Comparison of ENCODE assay signal across 8 cellular contexts in the genomic region with DNA sequence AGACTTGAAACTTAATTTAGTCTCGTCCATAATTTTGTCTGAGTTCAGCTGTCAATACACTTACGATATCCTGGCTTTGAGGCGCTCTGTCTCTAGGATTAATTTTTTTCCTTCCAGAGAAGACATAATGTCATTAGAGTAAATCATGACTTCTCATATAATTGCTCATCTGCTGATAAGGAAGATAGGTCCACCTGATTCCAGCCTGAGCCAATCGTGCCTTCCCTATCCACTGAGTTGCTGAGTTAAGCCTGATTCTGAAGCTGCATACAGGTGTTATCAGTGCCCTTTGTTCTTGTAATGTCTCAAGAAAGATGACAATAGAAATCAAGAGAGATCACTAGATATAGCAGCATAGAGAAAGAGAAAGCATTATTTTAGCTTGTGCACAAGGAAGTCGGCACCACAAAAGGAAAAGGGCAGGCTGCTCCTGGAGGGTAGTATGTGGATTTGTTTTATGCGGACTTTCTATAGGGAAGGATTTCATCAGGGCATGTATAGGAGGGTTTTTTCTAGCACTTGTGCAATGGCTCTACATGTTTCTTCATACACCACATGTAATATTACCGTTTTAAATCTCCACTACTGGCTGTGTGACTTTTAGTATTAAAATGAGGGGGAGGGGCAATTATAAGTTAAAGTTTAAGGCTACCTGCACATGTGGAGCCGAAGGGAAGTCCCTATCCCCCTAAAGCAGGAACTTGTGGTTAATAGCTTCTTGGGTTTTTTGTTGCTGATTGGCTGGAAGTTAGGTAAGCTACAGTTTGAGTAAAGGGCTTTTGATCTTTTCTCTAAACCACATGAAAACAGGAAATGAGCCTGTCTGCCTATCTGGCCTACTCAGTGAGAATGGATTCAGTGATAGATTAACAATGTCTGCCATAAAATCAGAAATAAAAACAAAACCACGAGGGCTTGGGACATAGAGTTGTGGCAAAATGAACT.
A peak's percentile ranks its signal among the peaks of the same experiment; 100 is the strongest.
DNase-seq lines count a peak whose midpoint lies in the region; ATAC-seq and TF ChIP-seq lines count a peak whose summit lies in the region.

No MANE protein-coding gene starts in this region.

- H3K9ac ChIP-seq in DND-41 (ENCODE audit: low read depth, low read length): peak overlapping the region; percentile 49

- H3K4me3 ChIP-seq in DND-41 (ENCODE audit: low read depth in 1 of 2, low read length in 2 of 2): peak overlapping the region; percentile 0 to 54; a peak in 2 of 4 replicates
- H3K4me3 ChIP-seq in esophagus muscularis mucosa: no peak overlapping the region
- no peak overlapping the region for H3K4me3 ChIP-seq in suprapubic skin

- no peaks in the 10 kb centered on the region for H3K79me2 ChIP-seq in DND-41 (ENCODE audit: insufficient read depth, low read length)

- H3K36me3 ChIP-seq in DND-41 (ENCODE audit: insufficient read depth, low read length) (no peaks in the 10 kb centered on the region), esophagus muscularis mucosa (no peaks in the 10 kb centered on the region), suprapubic skin (no peaks in the 10 kb centered on the region)

- TF ChIP-seq CTCF in DND-41 (IDR thresholded peaks at IDR 0.05; ENCODE audit: borderline replicate concordance, extremely low read depth, low read length, poor library complexity, severe bottlenecking): no peak
- TF ChIP-seq CTCF in esophagus muscularis mucosa (IDR thresholded peaks at IDR 0.05): no peak
- no peak for TF ChIP-seq CTCF in suprapubic skin (IDR thresholded peaks at IDR 0.05)

- peaks cover 0 to 3% (median 3%) of the 10 kb centered on the region in 3 donors for H3K36me3 Mint-ChIP-seq in immature natural killer cell

- no peak for TF ChIP-seq EP300 in esophagus muscularis mucosa (IDR thresholded peaks at IDR 0.05)
- TF ChIP-seq EP300 in suprapubic skin (IDR thresholded peaks at IDR 0.05): no peak

- peak overlapping the region; percentile 71 to 86 (median 84) for H3K4me3 Mint-ChIP-seq in immature natural killer cell

- no peak for TF ChIP-seq POLR2A in esophagus muscularis mucosa (IDR thresholded peaks at IDR 0.05; ENCODE audit: low read depth)
- no peak for TF ChIP-seq POLR2A in suprapubic skin (IDR thresholded peaks at IDR 0.05)

- no peaks in the 10 kb centered on the region for H4K20me1 ChIP-seq in DND-41 (ENCODE audit: insufficient read depth, low read length)

- H2AFZ ChIP-seq in DND-41 (ENCODE audit: low read depth, low read length): peak overlapping the region; percentile 76

- peaks cover 0 to 2% (median 2%) of the 10 kb centered on the region in 3 donors for H3K27me3 Mint-ChIP-seq in immature natural killer cell (ENCODE audit: low read depth in 3 of 3)

- peaks cover 13% of the 10 kb centered on the region for H3K9me3 ChIP-seq in DND-41 (ENCODE audit: insufficient read depth, low read length, severe bottlenecking)
- no peaks in the 10 kb centered on the region for H3K9me3 ChIP-seq in esophagus muscularis mucosa
- no peaks in the 10 kb centered on the region for H3K9me3 ChIP-seq in suprapubic skin

- peak overlapping the region; percentile 91 for H3K27ac ChIP-seq in DND-41 (ENCODE audit: low read length)
- no peak overlapping the region for H3K27ac ChIP-seq in esophagus muscularis mucosa (replicated peaks in 1 of 4)
- no peak overlapping the region for H3K27ac ChIP-seq in suprapubic skin

- intact Hi-C loops in esophagus muscularis mucosa (cut with DNase I): no loop called here

- 75% methylated on average over 9 of the region's 9 CpGs for WGBS in esophagus muscularis mucosa
- WGBS in suprapubic skin: 73% methylated on average over 9 of the region's 9 CpGs

- H3K27me3 ChIP-seq in DND-41 (ENCODE audit: insufficient read depth, low read length, poor library complexity) (no peaks in the 10 kb centered on the region), esophagus muscularis mucosa (no peaks in the 10 kb centered on the region), suprapubic skin (no peaks in the 10 kb centered on the region)

- H3K4me2 ChIP-seq in DND-41 (ENCODE audit: insufficient read depth, low read length): peak overlapping the region; percentile 62

- peaks cover 0 to 2% (median 0%) of the 10 kb centered on the region in 6 donors for H3K9me3 Mint-ChIP-seq in immature natural killer cell

- peaks cover 23 to 36% of the 10 kb centered on the region in 2 donors for H3K4me1 Mint-ChIP-seq in immature natural killer cell

- ATAC-seq in DND-41 (ENCODE audit: insufficient read depth, low read depth) (peak; percentile 93), GM21360 (IDR thresholded peaks at IDR 0.05; ENCODE audit: unreplicated experiment) (peak; percentile 99), HG03469 (IDR thresholded peaks at IDR 0.05; ENCODE audit: unreplicated experiment) (peak; percentile 99)
- peak; percentile 90 to 92 for ATAC-seq in activated CD4-positive, CD25-positive, alpha-beta regulatory T cell treated with anti-CD3 and anti-CD28 coated beads, Interleukin-2, amount 50 U/mL, for 24 hours

- peak overlapping the region; percentile 73 to 96 (median 90) for H3K27ac Mint-ChIP-seq in immature natural killer cell

- H3K4me1 ChIP-seq in DND-41 (ENCODE audit: insufficient read depth, low read length) (peaks cover 20% of the 10 kb centered on the region), esophagus muscularis mucosa (no peaks in the 10 kb centered on the region), suprapubic skin (no peaks in the 10 kb centered on the region)

- peak; percentile 75 for DNase-seq in DND-41
- peak; percentile 69 to 75 (median 71) for DNase-seq in immature natural killer cell
- DNase-seq in iPS-NIHi11 (ENCODE audit: low spot score): no peak
- no peak for DNase-seq in esophagus muscularis mucosa (ENCODE audit: extremely low spot score)
- DNase-seq in suprapubic skin (ENCODE audit: low spot score in 2 of 2): no peak

Comparison
In these comparisons a context has a peak if more than half of its experiments do, and no peak if none do; other contexts are left out.
1. DNase-seq: peak in DND-41 (single experiment) and immature natural killer cell (3 of 3); none in iPS-NIHi11 (single experiment), esophagus muscularis mucosa (single experiment) and suprapubic skin (0 of 2).
2. H3K4me3 ChIP-seq: peak in DND-41 (2 of 2); none in esophagus muscularis mucosa (0 of 4) and suprapubic skin (single experiment).
3. Peak in every context shown above with its lines, with median percentiles within 50 percentile points of each other: ATAC-seq.